Comparison of ENCODE assay signal across 20 cellular contexts in genomic region chr6:36924131-36924530, GRCh38. TPM values are rescaled to one million over a fixed set of nuclear protein-coding genes. Genes with fewer than 3 reads are reported as not detected.
DNase-seq lines count a peak whose midpoint lies in the region; ATAC-seq and TF ChIP-seq lines count a peak whose summit lies in the region.
"Had no signal": no experiment of that assay in that cellular context is flagged by ENCODE, and none has a peak within 500 bp of the region (broad histone marks: within the 10 kb centered on the region; RNA-seq: fewer than 3 reads in every experiment).

No MANE protein-coding gene starts in this region.

- H3K9me3 ChIP-seq in breast epithelium: no peaks in the 10 kb centered on the region
- H3K9me3 ChIP-seq in transverse colon: no peaks in the 10 kb centered on the region
- H3K9me3 ChIP-seq in left lung: no peaks in the 10 kb centered on the region
- H3K9me3 ChIP-seq: stomach had no signal

- BruUV-seq in MCF 10A (replicated peaks; lab: Mats Ljungman, UMichigan): TSS peak; percentile 26

- 87 to 88% methylated on average over 2 to 4 of the region's 4 CpGs for WGBS in transverse colon (ENCODE audit: low coverage in 1 of 2), 2 donors

- no peak for TF ChIP-seq CTCF in MCF 10A (IDR thresholded peaks at IDR 0.05; ENCODE audit: unreplicated experiment)
- no peak for TF ChIP-seq CTCF in breast epithelium (IDR thresholded peaks at IDR 0.05)
- TF ChIP-seq CTCF in transverse colon (IDR thresholded peaks at IDR 0.05): no peak
- TF ChIP-seq CTCF in left lung (IDR thresholded peaks at IDR 0.05): no peak

- DNase-seq in MCF 10A (ENCODE audit: unreplicated experiment) (no peak), breast epithelium (ENCODE audit: low spot score in 2 of 2) (no peak), islet precursor cell (peak; percentile 61), transverse colon (no peak), left lung (no peak)
- DNase-seq in activated CD8-positive, alpha-beta T cell treated with anti-CD3 and anti-CD28 coated beads, Interleukin-2, amount 10 ng/mL, durations not matched to agents 7 days and 5 days: peak; percentile 24
- DNase-seq: effector CD4-positive, alpha-beta T cell; kidney; mesendoderm; NCI-H187; NCI-H446; stomach; WERI-Rb-1 had no signal

- H3K36me3 ChIP-seq in breast epithelium (no peaks in the 10 kb centered on the region), transverse colon (peaks cover 0 to 5% (median 0%) of the 10 kb centered on the region in 4 donors), left lung (peaks cover 0 to 69% of the 10 kb centered on the region in 2 donors)
- H3K36me3 ChIP-seq: cardiac muscle cell had no signal

- peak; percentile 56 for ATAC-seq in activated CD8-positive, alpha-beta T cell treated with anti-CD3 and anti-CD28 coated beads, Interleukin-2, amount 10 ng/mL, durations not matched to agents 7 days and 5 days
- ATAC-seq in HG03457 (IDR thresholded peaks at IDR 0.05; ENCODE audit: unreplicated experiment): no peak
- no peak for ATAC-seq in GM18517 (IDR thresholded peaks at IDR 0.05; ENCODE audit: unreplicated experiment)
- ATAC-seq in left lung: no peak

- POLR2A ChIA-PET in MCF 10A (lab: Yijun Ruan, JAX): interaction anchor here (0.8 kb wide), 1 partner anchor 62 kb away, joined by 3 read pairs; the partner anchor contains the start of gene MTCH1
- POLR2A ChIA-PET in activated CD8-positive, alpha-beta T cell treated with anti-CD3 and anti-CD28 coated beads, Interleukin-2, amount 10 ng/mL, durations not matched to agents 7 days and 5 days (lab: Charles Lee): interaction anchor here (0.9 to 1.2 kb wide), 3 partner anchors 11 to 62 kb away, joined by 3 to 4 read pairs (median 3); partner anchors contain the start of gene MTCH1

- no peak overlapping the region for H3K27ac Mint-ChIP-seq in MCF 10A (ENCODE audit: low read depth, unreplicated experiment)
- H3K27ac Mint-ChIP-seq in activated CD8-positive, alpha-beta T cell treated with anti-CD3 and anti-CD28 coated beads, Interleukin-2, amount 10 ng/mL, durations not matched to agents 7 days and 5 days: peak overlapping the region; percentile 9

- in situ Hi-C loops in transverse colon (cut with MboI; ENCODE audit: low pct_ligation_motif_present in 1 of 4, low pct_unique_long_range_greater_than_20kb in 1 of 4, low sequenced_read_pairs in 3 of 4): no loop called here

- H3K4me1 ChIP-seq in breast epithelium: no peaks in the 10 kb centered on the region
- H3K4me1 ChIP-seq in transverse colon: peaks cover 6 to 37% (median 13%) of the 10 kb centered on the region in 4 donors
- H3K4me1 ChIP-seq in left lung: peaks cover 4 to 16% of the 10 kb centered on the region in 2 donors

- intact Hi-C loops in MCF 10A (cut with micrococcal nuclease) (no loop called here), breast epithelium (cut with DNase I; ENCODE audit: low total_unique reads) (no loop called here), transverse colon (cut with DNase I; ENCODE audit: low total_unique reads) (no loop called here), left lung (cut with DNase I) (no loop called here)

- H3K27ac ChIP-seq in breast epithelium: peak overlapping the region in 1 of 2 donors; percentile 46
- no peak overlapping the region for H3K27ac ChIP-seq in transverse colon
- H3K27ac ChIP-seq in left lung: no peak overlapping the region
- H3K27ac ChIP-seq: cardiac muscle cell, stomach, WERI-Rb-1 had no signal

- H3K27me3 ChIP-seq in breast epithelium (no peaks in the 10 kb centered on the region), transverse colon (no peaks in the 10 kb centered on the region), left lung (no peaks in the 10 kb centered on the region)
- H3K27me3 ChIP-seq: cardiac muscle cell, stomach had no signal

- H3K4me3 Mint-ChIP-seq in MCF 10A (ENCODE audit: unreplicated experiment): no peak overlapping the region
- H3K4me3 Mint-ChIP-seq in activated CD8-positive, alpha-beta T cell treated with anti-CD3 and anti-CD28 coated beads, Interleukin-2, amount 10 ng/mL, durations not matched to agents 7 days and 5 days: no peak overlapping the region

- TF ChIP-seq EP300 in transverse colon (IDR thresholded peaks at IDR 0.05; ENCODE audit: low read depth): no peak

- H3K4me3 ChIP-seq in breast epithelium: no peak overlapping the region
- no peak overlapping the region for H3K4me3 ChIP-seq in transverse colon
- no peak overlapping the region for H3K4me3 ChIP-seq in left lung
- H3K4me3 ChIP-seq: cardiac muscle cell, stomach had no signal

- CTCF ChIA-PET in MCF 10A (lab: Yijun Ruan, JAX): interaction anchor here (0.6 to 1.2 kb wide), 3 partner anchors 39 to 94 kb away, joined by 3 read pairs; no protein-coding TSS in a partner anchor
- CTCF ChIA-PET in activated CD8-positive, alpha-beta T cell treated with anti-CD3 and anti-CD28 coated beads, Interleukin-2, amount 10 ng/mL, durations not matched to agents 7 days and 5 days (lab: Charles Lee): interaction anchor here (0.7 to 2.8 kb wide), 6 partner anchors 11 to 94 kb away, joined by 3 to 19 read pairs (median 4); partner anchors contain the start of genes C6orf89 and MTCH1

- peaks cover 3% of the 10 kb centered on the region for H3K4me1 Mint-ChIP-seq in MCF 10A (ENCODE audit: insufficient read depth, unreplicated experiment)
- peaks cover 39% of the 10 kb centered on the region for H3K4me1 Mint-ChIP-seq in activated CD8-positive, alpha-beta T cell treated with anti-CD3 and anti-CD28 coated beads, Interleukin-2, amount 10 ng/mL, durations not matched to agents 7 days and 5 days (ENCODE audit: low read depth)

- TF ChIP-seq POLR2A in breast epithelium (IDR thresholded peaks at IDR 0.05): no peak
- TF ChIP-seq POLR2A in transverse colon (IDR thresholded peaks at IDR 0.05): no peak

- no peaks in the 10 kb centered on the region for H3K9me3 Mint-ChIP-seq in MCF 10A (ENCODE audit: unreplicated experiment)
- no peaks in the 10 kb centered on the region for H3K9me3 Mint-ChIP-seq in activated CD8-positive, alpha-beta T cell treated with anti-CD3 and anti-CD28 coated beads, Interleukin-2, amount 10 ng/mL, durations not matched to agents 7 days and 5 days (ENCODE audit: insufficient read depth)
- H3K9me3 Mint-ChIP-seq: activated naive CD4-positive, alpha-beta T cell treated with anti-CD3 and anti-CD28 coated beads, Interleukin-2, amount 50 U/mL, for 72 hours had no signal

- H3K27me3 Mint-ChIP-seq in MCF 10A (ENCODE audit: insufficient read depth, unreplicated experiment): no peaks in the 10 kb centered on the region
- H3K27me3 Mint-ChIP-seq in activated CD8-positive, alpha-beta T cell treated with anti-CD3 and anti-CD28 coated beads, Interleukin-2, amount 10 ng/mL, durations not matched to agents 7 days and 5 days (ENCODE audit: low read depth): no peaks in the 10 kb centered on the region

- H3K36me3 Mint-ChIP-seq in MCF 10A (ENCODE audit: insufficient read depth, unreplicated experiment): peaks cover 70% of the 10 kb centered on the region
- peaks cover 38% of the 10 kb centered on the region for H3K36me3 Mint-ChIP-seq in activated CD8-positive, alpha-beta T cell treated with anti-CD3 and anti-CD28 coated beads, Interleukin-2, amount 10 ng/mL, durations not matched to agents 7 days and 5 days (ENCODE audit: low read depth)

RNA-seq across cellular contexts. Expression of gene PI16, which starts 30.4 kb away (rescaled TPM):
- not detected in 2 replicates for total RNA-seq in MCF 10A (2022)
- 10 to 100 TPM in 1 of 3 donors, 1 to 10 TPM in 2; 2.8 to 14.9 (median 5.2) TPM for total RNA-seq in breast epithelium
- under 1 TPM in 1 of 2 experiments, not detected in 1; 0.63 TPM for total RNA-seq in activated CD8-positive, alpha-beta T cell treated with anti-CD3 and anti-CD28 coated beads, Interleukin-2, amount 10 ng/mL, durations not matched to agents 7 days and 5 days
- total RNA-seq in transverse colon: 1 to 10 TPM in 2 of 4 donors, under 1 TPM in 1, not detected in 1; 0.60 to 5.6 (median 4.0) TPM
- 1 to 10 TPM; 2.5 TPM for total RNA-seq in left lung
- total RNA-seq: cardiac muscle cell, fibroblast of lung, M059J, RPMI7951 had no signal

RNA-seq across cellular contexts. Expression of gene C6orf89, which starts 38.4 kb away (rescaled TPM):
- total RNA-seq in MCF 10A (2022) (36.9 and 43.1 TPM in 2 replicates), breast epithelium (10 to 100 TPM; 32.8 to 58.7 (median 45.4) TPM), transverse colon (10 to 100 TPM in 3 of 4 donors, 1 to 10 TPM in 1; 7.8 to 41.8 (median 28.2) TPM), left lung (10 to 100 TPM; 53.3 to 59.6 TPM)
- total RNA-seq in activated CD8-positive, alpha-beta T cell treated with anti-CD3 and anti-CD28 coated beads, Interleukin-2, amount 10 ng/mL, durations not matched to agents 7 days and 5 days: 10 to 100 TPM; 40.0 to 41.1 TPM

RNA-seq across cellular contexts. Expression of gene PPIL1, which starts 49.5 kb away (rescaled TPM):
- 53.6 and 54.9 TPM in 2 replicates for total RNA-seq in MCF 10A (2022)
- 10 to 100 TPM in 2 of 3 donors, 1 to 10 TPM in 1; 4.5 to 24.7 (median 19.7) TPM for total RNA-seq in breast epithelium
- 10 to 100 TPM; 32.6 to 33.5 TPM for total RNA-seq in activated CD8-positive, alpha-beta T cell treated with anti-CD3 and anti-CD28 coated beads, Interleukin-2, amount 10 ng/mL, durations not matched to agents 7 days and 5 days
- 1 to 10 TPM in 3 of 4 donors, under 1 TPM in 1; 1.00 to 5.6 (median 3.3) TPM for total RNA-seq in transverse colon
- total RNA-seq in left lung: 10 to 100 TPM; 19.6 to 24.5 TPM

Comparison
In these comparisons a context has a peak if more than half of its experiments do, and no peak if none do; other contexts are left out.
1. DNase-seq: peak in activated CD8-positive, alpha-beta T cell treated with anti-CD3 and anti-CD28 coated beads, Interleukin-2, amount 10 ng/mL, durations not matched to agents 7 days and 5 days (single experiment) and islet precursor cell (single experiment); none in MCF 10A (single experiment), breast epithelium (0 of 2), transverse colon (single experiment) and left lung (0 of 2).